Comparison of ENCODE assay signal across 32 cellular contexts in the genomic region with DNA sequence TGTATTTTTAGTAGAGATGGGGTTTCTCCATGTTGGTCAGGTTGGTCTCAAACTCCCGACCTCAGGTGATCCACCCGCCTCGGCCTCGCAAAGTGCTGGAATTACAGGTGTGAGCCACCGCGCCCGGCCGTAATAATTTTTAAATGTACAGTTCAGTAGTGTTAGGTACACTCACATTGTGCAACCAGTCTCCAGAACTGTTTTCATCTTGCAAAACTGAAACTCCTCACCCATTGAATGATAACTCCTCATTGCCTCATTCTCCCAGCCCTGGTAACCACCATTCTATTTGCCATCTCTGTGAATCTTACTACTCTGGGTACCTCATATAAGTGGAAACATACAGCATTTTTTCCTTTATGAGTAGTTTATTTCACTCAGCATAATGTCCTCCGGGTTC. TPM values are rescaled to one million over a fixed set of nuclear protein-coding genes. Genes with fewer than 3 reads are reported as not detected.
A peak's percentile ranks its signal among the peaks of the same experiment; 100 is the strongest.
DNase-seq lines count a peak whose midpoint lies in the region; ATAC-seq and TF ChIP-seq lines count a peak whose summit lies in the region.
"Had no signal": no experiment of that assay in that cellular context is flagged by ENCODE, and none has a peak within 500 bp of the region (broad histone marks: within the 10 kb centered on the region; RNA-seq: fewer than 3 reads in every experiment).

No MANE protein-coding gene starts in this region.

- no peak overlapping the region for H3K4me3 ChIP-seq in brain microvascular endothelial cell (ENCODE audit: low read depth, low read length)
- H3K4me3 ChIP-seq: breast epithelium, vagina had no signal

- H3K27me3 Mint-ChIP-seq in stimulated activated naive CD8-positive, alpha-beta T cell treated with anti-CD3 and anti-CD28 coated beads, Interleukin-15, Interleukin-2, amounts not matched to agents 100 ng/mL and 50 ng/mL, for 24 hours = no peaks in the 10 kb centered on the region
- no peaks in the 10 kb centered on the region for H3K27me3 Mint-ChIP-seq in stimulated activated naive CD8-positive, alpha-beta T cell treated with anti-CD3 and anti-CD28 coated beads, Interleukin-15, amount 100 ng/mL, for 72 hours
- H3K27me3 Mint-ChIP-seq in activated naive CD8-positive, alpha-beta T cell treated with anti-CD3 and anti-CD28 coated beads, Interleukin-2, amount 50 U/mL, for 24 hours = no peaks in the 10 kb centered on the region
- H3K27me3 Mint-ChIP-seq: activated CD8-positive, alpha-beta T cell treated with anti-CD3 and anti-CD28 coated beads for 36 hours; B cell had no signal

- H3K36me3 ChIP-seq in brain microvascular endothelial cell (replicated peaks) = no peaks in the 10 kb centered on the region
- H3K36me3 ChIP-seq: breast epithelium, vagina had no signal

- H3K27ac ChIP-seq in brain microvascular endothelial cell = no peak overlapping the region
- H3K27ac ChIP-seq: breast epithelium, vagina had no signal

- TF ChIP-seq CTCF in brain microvascular endothelial cell (IDR thresholded peaks at IDR 0.05; ENCODE audit: low read depth, low read length, missing control alignments) = no peak

- H3K9me3 Mint-ChIP-seq in stimulated activated naive CD8-positive, alpha-beta T cell treated with anti-CD3 and anti-CD28 coated beads, Interleukin-15, Interleukin-2, amounts not matched to agents 100 ng/mL and 50 ng/mL, for 24 hours = no peaks in the 10 kb centered on the region
- H3K9me3 Mint-ChIP-seq in stimulated activated naive CD8-positive, alpha-beta T cell treated with anti-CD3 and anti-CD28 coated beads, Interleukin-15, amount 100 ng/mL, for 72 hours = no peaks in the 10 kb centered on the region
- no peaks in the 10 kb centered on the region for H3K9me3 Mint-ChIP-seq in activated naive CD8-positive, alpha-beta T cell treated with anti-CD3 and anti-CD28 coated beads, Interleukin-2, amount 50 U/mL, for 24 hours
- H3K9me3 Mint-ChIP-seq: activated CD8-positive, alpha-beta T cell treated with anti-CD3 and anti-CD28 coated beads for 36 hours; naive B cell had no signal

- peaks cover 64% of the 10 kb centered on the region for H3K4me1 Mint-ChIP-seq in stimulated activated naive CD8-positive, alpha-beta T cell treated with anti-CD3 and anti-CD28 coated beads, Interleukin-15, Interleukin-2, amounts not matched to agents 100 ng/mL and 50 ng/mL, for 24 hours (ENCODE audit: low read depth)
- peaks cover 62% of the 10 kb centered on the region for H3K4me1 Mint-ChIP-seq in stimulated activated naive CD8-positive, alpha-beta T cell treated with anti-CD3 and anti-CD28 coated beads, Interleukin-15, amount 100 ng/mL, for 72 hours
- peaks cover 58% of the 10 kb centered on the region for H3K4me1 Mint-ChIP-seq in activated naive CD8-positive, alpha-beta T cell treated with anti-CD3 and anti-CD28 coated beads, Interleukin-2, amount 50 U/mL, for 24 hours

- H3K27ac Mint-ChIP-seq in stimulated activated naive CD8-positive, alpha-beta T cell treated with anti-CD3 and anti-CD28 coated beads, Interleukin-15, Interleukin-2, amounts not matched to agents 100 ng/mL and 50 ng/mL, for 24 hours = peak overlapping the region; percentile 15
- H3K27ac Mint-ChIP-seq in stimulated activated naive CD8-positive, alpha-beta T cell treated with anti-CD3 and anti-CD28 coated beads, Interleukin-15, amount 100 ng/mL, for 72 hours = no peak overlapping the region
- no peak overlapping the region for H3K27ac Mint-ChIP-seq in activated naive CD8-positive, alpha-beta T cell treated with anti-CD3 and anti-CD28 coated beads, Interleukin-2, amount 50 U/mL, for 24 hours
- H3K27ac Mint-ChIP-seq: activated CD8-positive, alpha-beta T cell treated with anti-CD3 and anti-CD28 coated beads for 36 hours; B cell had no signal

- ATAC-seq in stimulated activated naive CD8-positive, alpha-beta T cell treated with anti-CD3 and anti-CD28 coated beads, Interleukin-15, amount 100 ng/mL, for 72 hours = no peak
- no peak for ATAC-seq in activated naive CD8-positive, alpha-beta T cell treated with anti-CD3 and anti-CD28 coated beads, Interleukin-2, amount 50 U/mL, for 24 hours
- no peak for ATAC-seq in HG02981 (IDR thresholded peaks at IDR 0.05; ENCODE audit: unreplicated experiment)
- ATAC-seq: activated CD8-positive, alpha-beta T cell treated with anti-CD3 and anti-CD28 coated beads for 36 hours; left ventricle myocardium superior; stimulated activated naive CD8-positive, alpha-beta T cell treated with anti-CD3 and anti-CD28 coated beads, Interleukin-15, Interleukin-2, amounts not matched to agents 100 U/mL and 50 U/mL, for 24 hours had no signal

- DNase-seq in stimulated activated naive CD8-positive, alpha-beta T cell treated with anti-CD3 and anti-CD28 coated beads, Interleukin-15, amount 100 ng/mL, for 72 hours = no peak
- DNase-seq in NOMO-1 treated with dmso at 0.1 percent for 144 hours (lab: John Stamatoyannopoulos, UW; ENCODE audit: unreplicated experiment) (peak; percentile 35), C1 segment of cervical spinal cord (lab: John Stamatoyannopoulos, UW) (no peak), brain microvascular endothelial cell (no peak), H4 (ENCODE audit: low spot score) (no peak)
- DNase-seq in activated naive CD8-positive, alpha-beta T cell treated with anti-CD3 and anti-CD28 coated beads, Interleukin-2, amount 50 U/mL, for 24 hours = no peak
- DNase-seq: activated CD4-positive, alpha-beta T cell treated with anti-CD3 and anti-CD28 coated beads for 1 hour; activated CD8-positive, alpha-beta T cell treated with anti-CD3 and anti-CD28 coated beads for 36 hours; activated effector memory CD4-positive, alpha-beta T cell treated with anti-CD3 and anti-CD28 coated beads, Interleukin-2, amount 50 U/mL, for 16 hours; amygdala; effector CD4-positive, alpha-beta T cell; EL; islet precursor cell; KG1; left ventricle myocardium superior; MM.1S; naive B cell; NCI-H1694 treated with DMSO at 0.1 percent for 48 hours; NCI-H510A treated with DMSO at 0.1 percent for 48 hours; RPMI8226; stimulated activated naive CD8-positive, alpha-beta T cell treated with anti-CD3 and anti-CD28 coated beads, Interleukin-15, Interleukin-2, amounts not matched to agents 100 U/mL and 50 U/mL, for 24 hours; T-helper 2 cell had no signal

- peaks cover 38% of the 10 kb centered on the region for H3K36me3 Mint-ChIP-seq in stimulated activated naive CD8-positive, alpha-beta T cell treated with anti-CD3 and anti-CD28 coated beads, Interleukin-15, Interleukin-2, amounts not matched to agents 100 ng/mL and 50 ng/mL, for 24 hours (ENCODE audit: low read depth)
- peaks cover 27% of the 10 kb centered on the region for H3K36me3 Mint-ChIP-seq in activated naive CD8-positive, alpha-beta T cell treated with anti-CD3 and anti-CD28 coated beads, Interleukin-2, amount 50 U/mL, for 24 hours (ENCODE audit: low read depth)

- in situ Hi-C loops in brain microvascular endothelial cell (cut with HindIII; ENCODE audit: low pct_ligation_motif_present, low sequenced_read_pairs) = no loop called here

- no peaks in the 10 kb centered on the region for H3K27me3 ChIP-seq in brain microvascular endothelial cell (replicated peaks)
- H3K27me3 ChIP-seq: breast epithelium, vagina had no signal

- H3K4me3 Mint-ChIP-seq in stimulated activated naive CD8-positive, alpha-beta T cell treated with anti-CD3 and anti-CD28 coated beads, Interleukin-15, Interleukin-2, amounts not matched to agents 100 ng/mL and 50 ng/mL, for 24 hours = peak overlapping the region; percentile 21
- no peak overlapping the region for H3K4me3 Mint-ChIP-seq in stimulated activated naive CD8-positive, alpha-beta T cell treated with anti-CD3 and anti-CD28 coated beads, Interleukin-15, amount 100 ng/mL, for 72 hours
- peak overlapping the region; percentile 19 for H3K4me3 Mint-ChIP-seq in activated naive CD8-positive, alpha-beta T cell treated with anti-CD3 and anti-CD28 coated beads, Interleukin-2, amount 50 U/mL, for 24 hours
- H3K4me3 Mint-ChIP-seq: activated CD8-positive, alpha-beta T cell treated with anti-CD3 and anti-CD28 coated beads for 36 hours; B cell; naive B cell had no signal

RNA-seq across cellular contexts. Expression of gene NLRP3, which starts 3.4 kb away (rescaled TPM):
- total RNA-seq in H4 (2014; rRNA removed; shearing (Covaris generic)) = 0.50 TPM in 1 of 2 replicates, not detected in the other
- total RNA-seq: A673 had no signal

RNA-seq across cellular contexts. Expression of gene OR2B11, which starts 38.6 kb away (rescaled TPM):
- not detected in 2 replicates for total RNA-seq in H4 (2014; rRNA removed; shearing (Covaris generic))
- total RNA-seq: A673; activated CD8-positive, alpha-beta T cell treated with anti-CD3 and anti-CD28 coated beads for 36 hours; B cell; breast epithelium; left ventricle myocardium superior; mesenteric fat pad; osteoblast; renal cortical epithelial cell; skeletal muscle tissue; vagina had no signal

Comparison
In these comparisons a context has a peak if more than half of its experiments do, and no peak if none do; other contexts are left out.
1. H3K4me3 Mint-ChIP-seq: peak in stimulated activated naive CD8-positive, alpha-beta T cell treated with anti-CD3 and anti-CD28 coated beads, Interleukin-15, Interleukin-2, amounts not matched to agents 100 ng/mL and 50 ng/mL, for 24 hours (single experiment) and activated naive CD8-positive, alpha-beta T cell treated with anti-CD3 and anti-CD28 coated beads, Interleukin-2, amount 50 U/mL, for 24 hours (single experiment); none in stimulated activated naive CD8-positive, alpha-beta T cell treated with anti-CD3 and anti-CD28 coated beads, Interleukin-15, amount 100 ng/mL, for 72 hours (0 of 2).